8 cellular contexts compared by ENCODE assay signal in the genomic region with DNA sequence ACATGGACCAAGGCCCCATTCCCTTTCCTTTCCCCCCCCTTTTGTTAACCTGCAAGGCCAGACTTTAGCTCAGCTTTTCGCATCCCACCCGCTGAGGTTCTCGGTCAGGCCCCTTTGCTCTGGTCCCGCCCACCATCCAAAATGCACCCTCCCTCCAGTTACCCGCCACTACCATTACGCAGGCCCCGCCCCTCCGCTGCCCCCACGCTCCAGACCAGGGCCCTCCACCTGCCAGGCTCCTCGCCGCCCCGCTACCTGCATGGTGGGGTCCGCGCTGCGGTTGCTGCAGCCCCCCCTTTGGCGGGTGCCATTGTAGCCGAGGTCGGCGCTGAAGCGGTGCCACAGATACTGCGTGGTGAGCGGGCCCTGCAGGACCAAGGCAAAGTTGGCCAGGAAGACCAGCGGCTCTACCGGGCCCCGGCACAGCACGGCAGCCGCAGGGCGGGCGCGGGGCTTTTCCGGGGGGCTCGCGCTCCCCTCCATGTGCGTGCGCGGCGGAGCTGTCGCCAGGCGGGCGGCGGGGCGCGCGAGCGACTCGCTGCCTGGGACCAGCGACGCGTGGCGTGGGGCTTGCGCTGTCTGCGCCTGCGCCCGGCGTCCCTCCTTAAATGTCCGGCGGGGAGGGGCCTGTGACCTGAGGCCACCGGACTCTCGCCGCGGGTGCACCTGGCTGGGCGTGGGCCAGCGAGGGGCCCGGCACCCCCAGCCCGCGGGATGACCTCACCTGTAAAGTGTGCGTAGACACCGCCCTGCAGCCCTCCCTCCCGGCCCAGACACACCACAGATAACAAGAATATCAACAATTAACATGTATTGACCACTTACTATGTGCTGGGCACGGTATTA. TPM values are rescaled to one million over a fixed set of nuclear protein-coding genes. Genes with fewer than 3 reads are reported as not detected.
DNase-seq lines count a peak whose midpoint lies in the region; ATAC-seq and TF ChIP-seq lines count a peak whose summit lies in the region.

A gene (minus strand): TSS at position 581 of the 846 bp plus-strand sequence. CDS start 98 bp downstream, at position 483.

- peak within 1 kb of the TSS; percentile 62 for H3K4me3 ChIP-seq in BE2C (ENCODE audit: low read depth, low read length)
- peak within 1 kb of the TSS; percentile 42 for H3K4me3 ChIP-seq in KMS-11 (IDR thresholded peaks at IDR 0.05; ENCODE audit: insufficient read depth, low read depth, low read length)
- peak within 1 kb of the TSS; percentile 60 to 96 (median 88) for H3K4me3 ChIP-seq in spleen

- H3K27ac ChIP-seq in KMS-11, result no peak within 1 kb of the TSS
- peak within 1 kb of the TSS in 7 of 8 donors; percentile 45 to 82 (median 67) for H3K27ac ChIP-seq in spleen

- H3K36me3 ChIP-seq in BE2C (no peaks in the 10 kb centered on the region), KMS-11 (ENCODE audit: insufficient read depth) (no peaks in the 10 kb centered on the region), spleen (peaks cover 0 to 15% (median 3%) of the 10 kb centered on the region in 6 donors)

- H4K20me1 ChIP-seq in KMS-11 (ENCODE audit: insufficient read depth), result no peaks in the 10 kb centered on the region

- DNase-seq in BE2C (peak; percentile 51), SW480 (ENCODE audit: low spot score) (peak; percentile 62), T47D (ENCODE audit: low read depth in 1 of 2, low spot score in 1 of 2) (peak; percentile 64 to 79), inferior parietal cortex (ENCODE audit: extremely low spot score) (peak; percentile 39), spleen (peak; percentile 87), cortex of kidney (lab: John Stamatoyannopoulos, UW) (no peak)

- TF ChIP-seq POLR2A in spleen (IDR thresholded peaks at IDR 0.05), result no peak

- peak within 1 kb of the TSS; percentile 92 for H2AFZ ChIP-seq in KMS-11 (ENCODE audit: low read depth)

- in situ Hi-C loops in T47D (cut with HindIII; ENCODE audit: low pct_unique_long_range_greater_than_20kb, low sequenced_read_pairs), result no loop called here

- peak within 1 kb of the TSS; percentile 58 for H3K4me2 ChIP-seq in KMS-11

- H3K9ac ChIP-seq in KMS-11, result peak within 1 kb of the TSS; percentile 84

- 1 to 2% (median 1%) methylated on average over 21 to 70 of the region's 70 CpGs for WGBS in spleen, 5 donors

- H3K79me2 ChIP-seq in KMS-11 (ENCODE audit: insufficient read depth, low read depth), result no peaks in the 10 kb centered on the region

- H3K27me3 ChIP-seq in BE2C, result no peaks in the 10 kb centered on the region
- no peaks in the 10 kb centered on the region for H3K27me3 ChIP-seq in KMS-11 (ENCODE audit: insufficient read depth, low read depth)
- no peaks in the 10 kb centered on the region for H3K27me3 ChIP-seq in spleen (replicated peaks in 1 of 7)

- no peaks in the 10 kb centered on the region for H3K9me3 ChIP-seq in BE2C
- no peaks in the 10 kb centered on the region for H3K9me3 ChIP-seq in spleen

- no peaks in the 10 kb centered on the region for H3K4me1 ChIP-seq in BE2C
- H3K4me1 ChIP-seq in KMS-11 (ENCODE audit: low read depth, poor library complexity, severe bottlenecking), result no peaks in the 10 kb centered on the region
- H3K4me1 ChIP-seq in spleen, result peaks cover 8 to 57% (median 27%) of the 10 kb centered on the region in 6 donors

- TF ChIP-seq CTCF in BE2C (IDR thresholded peaks at IDR 0.05; ENCODE audit: low read depth, low read length) (no peak), KMS-11 (conservative IDR thresholded peaks at IDR 0.05; ENCODE audit: low read depth, low read length) (no peak), spleen (IDR thresholded peaks at IDR 0.05 in 8 of 11, conservative IDR thresholded peaks at IDR 0.05 in 3 of 11) (no peak)

- ATAC-seq in GM19372 (IDR thresholded peaks at IDR 0.05; ENCODE audit: low read depth, unreplicated experiment), result peak; percentile 69

- intact Hi-C loops in spleen (cut with DNase I; ENCODE audit: low total_unique reads), result no loop called here

RNA-seq across cellular contexts. Expression of the gene that starts here (rescaled TPM):
- 7.7 TPM for polyA plus RNA-seq in BE2C (2012; ENCODE audit: insufficient read depth, insufficient read length, low read depth)
- total RNA-seq in spleen, result 10 to 100 TPM; 18.9 to 28.9 (median 24.6) TPM
- polyA plus RNA-seq in spleen, result 1 to 10 TPM; 2.1 to 4.8 (median 2.3) TPM
